In genomic region chr4:98027827-98028226, GRCh38 we compare ENCODE assay signal across 13 cellular contexts.
DNase-seq lines count a peak whose midpoint lies in the region; ATAC-seq and TF ChIP-seq lines count a peak whose summit lies in the region.
"Had no signal": no experiment of that assay in that cellular context is flagged by ENCODE, and none has a peak within 500 bp of the region (broad histone marks: within the 10 kb centered on the region; RNA-seq: fewer than 3 reads in every experiment).

No MANE protein-coding gene starts in this region.

- H3K9me3 ChIP-seq in WERI-Rb-1 (ENCODE audit: severe bottlenecking): peaks cover 5% of the 10 kb centered on the region
- H3K9me3 ChIP-seq: neutrophil had no signal

- DNase-seq in DMS53 (lab: John Stamatoyannopoulos, UW) (peak; percentile 79), LNCaP clone FGC (ENCODE audit: low read depth) (no peak), WERI-Rb-1 (no peak), islet precursor cell (peak; percentile 56), GM20000 (ENCODE audit: low spot score) (no peak), NCI-H128 (lab: John Stamatoyannopoulos, UW; ENCODE audit: unreplicated experiment) (no peak)
- DNase-seq in stimulated activated CD4-positive, alpha-beta T cell treated with anti-CD3 and anti-CD28 coated beads, Interleukin-4, amount 100 ng/mL, for 24 hours: no peak
- DNase-seq: amygdala; CD8-positive, alpha-beta memory T cell; immature natural killer cell; IMR-90 had no signal

- H3K27me3 ChIP-seq in WERI-Rb-1 (ENCODE audit: insufficient read depth, low read depth, severe bottlenecking): no peaks in the 10 kb centered on the region
- H3K27me3 ChIP-seq: neutrophil had no signal

- H3K4me3 ChIP-seq in LNCaP clone FGC (ENCODE audit: low read depth, low read length) (no peak overlapping the region), WERI-Rb-1 (ENCODE audit: low read depth, low read length) (no peak overlapping the region)

- no peak overlapping the region for H3K27ac ChIP-seq in WERI-Rb-1
- H3K27ac ChIP-seq: neutrophil had no signal

- H3K36me3 ChIP-seq in WERI-Rb-1: no peaks in the 10 kb centered on the region
- H3K36me3 ChIP-seq: neutrophil had no signal

- no peak for ATAC-seq in GM18907 (IDR thresholded peaks at IDR 0.05; ENCODE audit: unreplicated experiment)

- TF ChIP-seq CTCF in LNCaP clone FGC (IDR thresholded peaks at IDR 0.05; ENCODE audit: control insufficient read depth, extremely low read depth, insufficient read depth) (0 out of 2 replicates have a peak, but pooled peaks have one; percentile 22), WERI-Rb-1 (IDR thresholded peaks at IDR 0.05; ENCODE audit: low read depth, low read length) (peak; percentile 33), GM20000 (IDR thresholded peaks at IDR 0.05; ENCODE audit: extremely low read depth, missing control alignments) (no peak)

Comparison
In these comparisons a context has a peak if more than half of its experiments do, and no peak if none do; other contexts are left out.
1. DNase-seq: peak in DMS53 (single experiment) and islet precursor cell (single experiment); none in LNCaP clone FGC (single experiment), WERI-Rb-1 (single experiment), stimulated activated CD4-positive, alpha-beta T cell treated with anti-CD3 and anti-CD28 coated beads, Interleukin-4, amount 100 ng/mL, for 24 hours (single experiment), GM20000 (single experiment) and NCI-H128 (single experiment).